8 cellular contexts compared by ENCODE assay signal in genomic region chr17:27457731-27458523, GRCh38. TPM values are rescaled to one million over a fixed set of nuclear protein-coding genes. Genes with fewer than 3 reads are reported as not detected.
DNase-seq lines count a peak whose midpoint lies in the region; ATAC-seq and TF ChIP-seq lines count a peak whose summit lies in the region.

No MANE protein-coding gene starts in this region.

- intact Hi-C loops in right lobe of liver (cut with DNase I) (no loop called here), transverse colon (cut with DNase I; ENCODE audit: low total_unique reads) (loop anchor here (5.0 to 10.0 kb wide), 2 partner anchors 103 to 139 kb away; no protein-coding TSS in a partner anchor), testis (cut with DNase I; ENCODE audit: low total_unique reads) (loop anchor here (10.0 kb wide), 1 partner anchor 137 kb away; no protein-coding TSS in a partner anchor)

- peak overlapping the region; percentile 77 for H3K9ac ChIP-seq in adipocyte (ENCODE audit: low read length)

- H3K27me3 ChIP-seq in adipocyte (replicated peaks; ENCODE audit: control insufficient read depth, insufficient read depth, low read length) (no peaks in the 10 kb centered on the region), right lobe of liver (no peaks in the 10 kb centered on the region), transverse colon (peaks cover 11% of the 10 kb centered on the region), testis (no peaks in the 10 kb centered on the region)

- in situ Hi-C loops in G401 (cut with HindIII; ENCODE audit: low sequenced_read_pairs) (no loop called here), transverse colon (cut with MboI; ENCODE audit: low pct_ligation_motif_present in 1 of 4, low pct_unique_long_range_greater_than_20kb in 1 of 4, low sequenced_read_pairs in 3 of 4) (loop anchor here in 2 of 4 donors (25.0 kb wide), 3 partner anchors 96 to 221 kb away; no protein-coding TSS in a partner anchor)

- H3K4me1 ChIP-seq in adipocyte (ENCODE audit: control insufficient read depth, insufficient read depth, low read length) (peaks cover 17% of the 10 kb centered on the region), right lobe of liver (peaks cover 0 to 22% (median 8%) of the 10 kb centered on the region in 4 donors), transverse colon (peaks cover 6 to 28% (median 19%) of the 10 kb centered on the region in 4 donors), testis (peaks cover 13% of the 10 kb centered on the region)

- TF ChIP-seq POLR2A in right lobe of liver (IDR thresholded peaks at IDR 0.05) (no peak), transverse colon (IDR thresholded peaks at IDR 0.05) (no peak), testis (IDR thresholded peaks at IDR 0.05) (no peak)

- H3K27ac ChIP-seq in right lobe of liver (no peak overlapping the region), transverse colon (peak overlapping the region in 2 of 4 donors; percentile 3 to 83), testis (peak overlapping the region in 1 of 2 donors; percentile 11)

- TF ChIP-seq EP300 in transverse colon (IDR thresholded peaks at IDR 0.05; ENCODE audit: low read depth) = no peak

- no peaks in the 10 kb centered on the region for H3K36me3 ChIP-seq in adipocyte (ENCODE audit: control insufficient read depth, insufficient read depth, low read length, severe bottlenecking)
- no peaks in the 10 kb centered on the region for H3K36me3 ChIP-seq in right lobe of liver
- no peaks in the 10 kb centered on the region for H3K36me3 ChIP-seq in transverse colon
- H3K36me3 ChIP-seq in testis (ENCODE audit: low read depth, missing control alignments) = no peaks in the 10 kb centered on the region

- H3K4me3 ChIP-seq in adipocyte (ENCODE audit: low read length) (peak overlapping the region; percentile 83), right lobe of liver (peak overlapping the region in 2 of 3 donors; percentile 75 to 77), transverse colon (peak overlapping the region in 3 of 4 donors; percentile 79 to 88 (median 88)), testis (peak overlapping the region in 1 of 2 donors; percentile 86)

- no peak for ATAC-seq in right lobe of liver

- H3K9me3 ChIP-seq in adipocyte (ENCODE audit: control insufficient read depth, low read length) (no peaks in the 10 kb centered on the region), right lobe of liver (no peaks in the 10 kb centered on the region), transverse colon (no peaks in the 10 kb centered on the region), testis (no peaks in the 10 kb centered on the region)

- WGBS in right lobe of liver (ENCODE audit: insufficient coverage, low coverage, low lambda C conversion rate, missing lambda C conversion rate) = 46% methylated on average over 5 of the region's 14 CpGs
- WGBS in transverse colon (ENCODE audit: low coverage in 1 of 2), 2 donors = 33 to 40% methylated on average over 5 to 14 of the region's 14 CpGs
- WGBS in testis, 2 donors = 52 to 59% methylated on average over 13 to 14 of the region's 14 CpGs

- TF ChIP-seq CTCF in right lobe of liver (IDR thresholded peaks at IDR 0.05) (no peak), transverse colon (IDR thresholded peaks at IDR 0.05) (no peak), testis (IDR thresholded peaks at IDR 0.05) (no peak)

- DNase-seq in G401 (ENCODE audit: low spot score) = peak; percentile 7
- peak; percentile 42 for DNase-seq in M059J (ENCODE audit: low read depth)
- DNase-seq in adipocyte (ENCODE audit: low read depth) = peak; percentile 52
- DNase-seq in right lobe of liver = no peak
- no peak for DNase-seq in transverse colon
- no peak for DNase-seq in testis
- no peak for DNase-seq in kidney glomerular epithelial cell (lab: John Stamatoyannopoulos, UW)
- DNase-seq in DMS114 treated with DMSO at 0.1 percent for 48 hours (lab: John Stamatoyannopoulos, UW; ENCODE audit: unreplicated experiment) = no peak

RNA-seq across cellular contexts. Expression of gene KSR1, which starts 1.7 kb away (rescaled TPM):
- 2.7 and 6.0 TPM in 2 replicates for total RNA-seq in G401 (2014; rRNA removed; shearing (Covaris generic))
- total RNA-seq in M059J (2014; rRNA removed; shearing (Covaris generic)) = 2.5 and 3.8 TPM in 2 replicates
- 10 to 100 TPM in 1 of 6 experiments, 1 to 10 TPM in 5; 5.9 to 12.9 (median 8.7) TPM for total RNA-seq in right lobe of liver
- 10 to 100 TPM in 3 of 4 donors, 1 to 10 TPM in 1; 8.2 to 55.7 (median 30.9) TPM for total RNA-seq in transverse colon
- total RNA-seq in testis = 10 to 100 TPM; 44.8 to 80.7 TPM
- polyA plus RNA-seq in testis (ENCODE audit: insufficient read depth, low read depth, low replicate concordance) = 63.7 TPM

Comparison
In these comparisons a context has a peak if more than half of its experiments do, and no peak if none do; other contexts are left out.
1. DNase-seq: peak in G401 (single experiment), M059J (single experiment) and adipocyte (single experiment); none in right lobe of liver (0 of 3), transverse colon (single experiment), testis (single experiment), kidney glomerular epithelial cell (single experiment) and DMS114 treated with DMSO at 0.1 percent for 48 hours (single experiment).
2. intact Hi-C loops: an anchor here in transverse colon (5.0 to 10.0 kb wide) and testis (10.0 kb wide); none called in right lobe of liver.